9 cellular contexts compared by ENCODE assay signal in genomic region chr2:96143848-96144480, GRCh38. TPM values are rescaled to one million over a fixed set of nuclear protein-coding genes. Genes with fewer than 3 reads are reported as not detected.
DNase-seq lines count a peak whose midpoint lies in the region; ATAC-seq, FAIRE-seq and TF ChIP-seq lines count a peak whose summit lies in the region.
"Had no signal": no experiment of that assay in that cellular context is flagged by ENCODE, and none has a peak within 500 bp of the region (broad histone marks: within the 10 kb centered on the region; RNA-seq: fewer than 3 reads in every experiment).

No MANE protein-coding gene starts in this region.

- no peaks in the 10 kb centered on the region for H3K27me3 Mint-ChIP-seq in central memory CD8-positive, alpha-beta T cell
- H3K27me3 Mint-ChIP-seq in neural progenitor cell (ENCODE audit: insufficient read depth, low read depth) = peaks cover 17% of the 10 kb centered on the region

- no peaks in the 10 kb centered on the region for H4K20me1 ChIP-seq in neural progenitor cell (ENCODE audit: low read depth)

- H3K27ac ChIP-seq in ACC112 (ENCODE audit: low read depth, low read length) = no peak overlapping the region
- H3K27ac ChIP-seq in neural progenitor cell = no peak overlapping the region
- H3K27ac ChIP-seq: cardiac muscle cell had no signal

- TF ChIP-seq CTCF in neural progenitor cell (IDR thresholded peaks at IDR 0.05) (peak; percentile 37), D721Med (IDR thresholded peaks at IDR 0.05; ENCODE audit: insufficient read depth, missing control alignments) (no peak)

- peak overlapping the region; percentile 96 for H3K4me3 Mint-ChIP-seq in central memory CD8-positive, alpha-beta T cell
- peak overlapping the region; percentile 80 for H3K4me3 Mint-ChIP-seq in neural progenitor cell

- H3K27me3 ChIP-seq in ACC112 (ENCODE audit: insufficient read depth, low read length) = no peaks in the 10 kb centered on the region
- peaks cover 39% of the 10 kb centered on the region for H3K27me3 ChIP-seq in neural progenitor cell

- peak overlapping the region; percentile 88 for H3K4me3 ChIP-seq in ACC112 (ENCODE audit: low read depth, low read length)
- H3K4me3 ChIP-seq in neural progenitor cell = peak overlapping the region; percentile 41

- H3K36me3 ChIP-seq in ACC112 (ENCODE audit: insufficient read depth, low read length) (no peaks in the 10 kb centered on the region), neural progenitor cell (no peaks in the 10 kb centered on the region)
- H3K36me3 ChIP-seq: cardiac muscle cell had no signal

- no peaks in the 10 kb centered on the region for H3K9me3 Mint-ChIP-seq in central memory CD8-positive, alpha-beta T cell
- H3K9me3 Mint-ChIP-seq in neural progenitor cell = no peaks in the 10 kb centered on the region

- peaks cover 75% of the 10 kb centered on the region for H3K4me1 Mint-ChIP-seq in central memory CD8-positive, alpha-beta T cell
- peaks cover 15% of the 10 kb centered on the region for H3K4me1 Mint-ChIP-seq in neural progenitor cell

- H2AFZ ChIP-seq in ACC112 (ENCODE audit: low read length, unreplicated experiment) (no peak overlapping the region), neural progenitor cell (replicated peaks) (no peak overlapping the region)

- H3K27ac Mint-ChIP-seq in central memory CD8-positive, alpha-beta T cell (ENCODE audit: low read depth) = peak overlapping the region; percentile 97
- H3K27ac Mint-ChIP-seq in neural progenitor cell = no peak overlapping the region

- no peaks in the 10 kb centered on the region for H3K79me2 ChIP-seq in ACC112 (ENCODE audit: control insufficient read depth, insufficient read depth, low read length, unreplicated experiment)
- no peaks in the 10 kb centered on the region for H3K79me2 ChIP-seq in neural progenitor cell (ENCODE audit: low read depth)

- no peak for FAIRE-seq in D721Med (lab: Jason Lieb, UNC)

- H3K36me3 Mint-ChIP-seq in central memory CD8-positive, alpha-beta T cell (ENCODE audit: insufficient read depth) = peaks cover 54% of the 10 kb centered on the region
- H3K36me3 Mint-ChIP-seq in neural progenitor cell = no peaks in the 10 kb centered on the region

- H3K9ac ChIP-seq in neural progenitor cell = no peak overlapping the region

- no peaks in the 10 kb centered on the region for H3K9me3 ChIP-seq in neural progenitor cell (ENCODE audit: low read depth)

- peak overlapping the region; percentile 70 for H3K4me2 ChIP-seq in neural progenitor cell

- H3K4me1 ChIP-seq in ACC112 (ENCODE audit: control insufficient read depth, insufficient read depth, low read length, unreplicated experiment) = peaks cover 19% of the 10 kb centered on the region
- H3K4me1 ChIP-seq in neural progenitor cell = peaks cover 15% of the 10 kb centered on the region

- DNase-seq in SHP77 (lab: John Stamatoyannopoulos, UW) = peak; percentile 22 to 71
- DNase-seq in central memory CD8-positive, alpha-beta T cell (ENCODE audit: low spot score in 2 of 2) = no peak
- DNase-seq in neural progenitor cell (ENCODE audit: low spot score) = peak; percentile 54
- no peak for DNase-seq in inferior parietal cortex (ENCODE audit: extremely low spot score)
- no peak for DNase-seq in OCI-M2 (lab: John Stamatoyannopoulos, UW; ENCODE audit: unreplicated experiment)
- DNase-seq in D721Med (ENCODE audit: insufficient read length, low spot score) = no peak

- no peak for ATAC-seq in central memory CD8-positive, alpha-beta T cell (replicated peaks; ENCODE audit: extremely low read depth, poor library complexity, severe bottlenecking)

- TF ChIP-seq POLR2A in GM19193 (IDR thresholded peaks at IDR 0.05; ENCODE audit: extremely low read depth, insufficient read depth, insufficient read length) = peak; percentile 55

- H3F3A ChIP-seq in neural progenitor cell (ENCODE audit: low read depth) = no peaks in the 10 kb centered on the region

RNA-seq across cellular contexts. Expression of gene DUSP2, which starts 1.3 kb away (rescaled TPM):
- 2.3 TPM in 1 of 2 replicates, not detected in the other for total RNA-seq in neural progenitor cell (ENCODE audit: low replicate concordance)

RNA-seq across cellular contexts. Expression of gene ASTL, which starts 5.7 kb away (rescaled TPM):
- not detected in 2 replicates for total RNA-seq in neural progenitor cell (ENCODE audit: low replicate concordance)
- total RNA-seq: cardiac muscle cell had no signal

RNA-seq across cellular contexts. Expression of gene ADRA2B, which starts 27.6 kb away (rescaled TPM):
- 3.0 and 10.5 TPM in 2 replicates for total RNA-seq in neural progenitor cell (ENCODE audit: low replicate concordance)

Comparison
In these comparisons a context has a peak if more than half of its experiments do, and no peak if none do; other contexts are left out.
1. DNase-seq: peak in SHP77 (2 of 2) and neural progenitor cell (single experiment); none in central memory CD8-positive, alpha-beta T cell (0 of 2), inferior parietal cortex (single experiment), OCI-M2 (single experiment) and D721Med (single experiment).